14 cellular contexts compared by ENCODE assay signal in the genomic region with DNA sequence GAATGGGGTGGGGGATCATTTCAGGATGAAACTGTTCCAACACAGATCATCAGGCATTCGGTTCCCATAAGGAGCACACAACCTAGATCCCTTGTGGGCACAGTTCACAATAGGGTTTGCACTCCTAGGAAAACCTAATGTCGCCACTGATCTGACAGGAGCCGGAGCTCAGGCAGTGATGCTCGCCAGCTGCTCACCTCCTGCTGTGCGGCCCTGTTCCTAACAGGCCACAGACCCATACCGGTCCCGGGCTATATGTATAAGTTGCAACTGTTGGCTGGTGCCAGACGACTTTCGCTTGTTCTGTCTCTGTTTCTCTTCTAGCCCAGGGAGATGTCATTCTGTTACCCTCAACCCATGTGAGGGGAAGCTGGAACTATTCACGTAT.
DNase-seq lines count a peak whose midpoint lies in the region; ATAC-seq and TF ChIP-seq lines count a peak whose summit lies in the region.
"Had no signal": no experiment of that assay in that cellular context is flagged by ENCODE, and none has a peak within 500 bp of the region (broad histone marks: within the 10 kb centered on the region; RNA-seq: fewer than 3 reads in every experiment).

No MANE protein-coding gene starts in this region.

- no peaks in the 10 kb centered on the region for H3K27me3 Mint-ChIP-seq in effector memory CD8-positive, alpha-beta T cell

- DNase-seq in NCI-H1417 (lab: John Stamatoyannopoulos, UW) (peak in 2 of 3 experiments; percentile 31 to 61), NCI-H1417 treated with DMSO at 0.1 percent for 48 hours (lab: John Stamatoyannopoulos, UW) (no peak), gastrocnemius medialis (no peak), sciatic nerve (ENCODE audit: low spot score) (no peak), putamen (ENCODE audit: low spot score) (no peak), GF-D8 (lab: John Stamatoyannopoulos, UW) (no peak)
- DNase-seq in effector memory CD8-positive, alpha-beta T cell, result no peak
- DNase-seq: effector CD8-positive, alpha-beta T cell; Kasumi-1; NCI-H446; RPMI8226 had no signal

- H3K27ac Mint-ChIP-seq in effector memory CD8-positive, alpha-beta T cell, result peak overlapping the region; percentile 23 to 74

- no peak overlapping the region for H3K27ac ChIP-seq in HEK293 (ENCODE audit: extremely low read depth, low read depth, low read length)
- H3K27ac ChIP-seq in gastrocnemius medialis, result peak overlapping the region in 3 of 4 donors; percentile 30 to 59 (median 47)
- H3K27ac ChIP-seq: parathyroid adenoma had no signal

- H3K36me3 ChIP-seq in HEK293 (ENCODE audit: control insufficient read depth in 2 of 2, insufficient read depth in 1 of 2, low read length in 2 of 2), result no peaks in the 10 kb centered on the region
- H3K36me3 ChIP-seq in gastrocnemius medialis, result no peaks in the 10 kb centered on the region
- H3K36me3 ChIP-seq: ascending aorta had no signal

- H3K4me1 Mint-ChIP-seq in effector memory CD8-positive, alpha-beta T cell (ENCODE audit: low read depth in 2 of 2), result peaks cover 39 to 53% of the 10 kb centered on the region in 2 donors

- in situ Hi-C loops in gastrocnemius medialis (cut with MboI; ENCODE audit: low sequenced_read_pairs in 4 of 4), result loop anchor here in 3 of 4 donors (25.0 kb wide), 1 partner anchor 288 kb away; no protein-coding TSS in a partner anchor

- intact Hi-C loops in gastrocnemius medialis (cut with DNase I; ENCODE audit: low total_unique reads) (no loop called here), sciatic nerve (cut with DNase I) (no loop called here)

- no peaks in the 10 kb centered on the region for H3K4me1 ChIP-seq in HEK293 (ENCODE audit: control insufficient read depth, insufficient read depth, low read length)
- peaks cover 29 to 40% of the 10 kb centered on the region in 2 donors for H3K4me1 ChIP-seq in gastrocnemius medialis
- H3K4me1 ChIP-seq: parathyroid adenoma had no signal

- no peak overlapping the region for H3K4me3 ChIP-seq in HEK293 (ENCODE audit: low read depth, low read length)
- no peak overlapping the region for H3K4me3 ChIP-seq in gastrocnemius medialis
- H3K4me3 ChIP-seq: ascending aorta had no signal

- H3K36me3 Mint-ChIP-seq in effector memory CD8-positive, alpha-beta T cell (ENCODE audit: insufficient read depth), result peaks cover 10% of the 10 kb centered on the region

- TF ChIP-seq POLR2A in gastrocnemius medialis (IDR thresholded peaks at IDR 0.05), result no peak

- no peak overlapping the region for H3K4me3 Mint-ChIP-seq in effector memory CD8-positive, alpha-beta T cell

- POLR2A ChIA-PET in HEK293 (lab: Yijun Ruan, JAX), result no interaction called here

- H3K9me3 Mint-ChIP-seq in effector memory CD8-positive, alpha-beta T cell, result no peaks in the 10 kb centered on the region

- CTCF ChIA-PET in HEK293 (lab: Yijun Ruan, JAX), result interaction anchor here (0.7 kb wide), 1 partner anchor 257 kb away, joined by 3 read pairs; no protein-coding TSS in a partner anchor

- no peak for ATAC-seq in effector memory CD8-positive, alpha-beta T cell (replicated peaks)
- ATAC-seq in gastrocnemius medialis, result no peak
- no peak for ATAC-seq in sciatic nerve

- TF ChIP-seq CTCF in HEK293 (tag by site-specific recombination; IDR thresholded peaks at IDR 0.05) (no peak), gastrocnemius medialis (IDR thresholded peaks at IDR 0.05 in 4 of 5, conservative IDR thresholded peaks at IDR 0.05 in 1 of 5) (no peak)

- H3K27me3 ChIP-seq in gastrocnemius medialis, result no peaks in the 10 kb centered on the region
- H3K27me3 ChIP-seq: ascending aorta had no signal

- H3K9me3 ChIP-seq in HEK293 (ENCODE audit: control insufficient read depth, insufficient read depth, low read depth, low read length) (no peaks in the 10 kb centered on the region), gastrocnemius medialis (no peaks in the 10 kb centered on the region)
- H3K9me3 ChIP-seq: ascending aorta had no signal

TF ChIP-seq in HEK293, 187 proteins besides CTCF, POLR2A, EP300 and RAD21:
- TF ChIP-seq ZBTB48 (tag by site-specific recombination; IDR thresholded peaks at IDR 0.05) (0 out of 2 replicates have a peak, but pooled peaks have one; percentile 12), ZNF132 (tag by site-specific recombination; IDR thresholded peaks at IDR 0.05; ENCODE audit: borderline replicate concordance) (no peak)

Comparison
In these comparisons a context has a peak if more than half of its experiments do, and no peak if none do; other contexts are left out.
1. DNase-seq: peak in NCI-H1417 (2 of 3); none in NCI-H1417 treated with DMSO at 0.1 percent for 48 hours (single experiment), effector memory CD8-positive, alpha-beta T cell (0 of 3), gastrocnemius medialis (0 of 2), sciatic nerve (single experiment), putamen (single experiment) and GF-D8 (single experiment).